Comparison of ENCODE assay signal across 19 cellular contexts in genomic region chr2:231745303-231746038, GRCh38. TPM values are rescaled to one million over a fixed set of nuclear protein-coding genes. Genes with fewer than 3 reads are reported as not detected.
DNase-seq lines count a peak whose midpoint lies in the region; ATAC-seq and TF ChIP-seq lines count a peak whose summit lies in the region.
"Had no signal": no experiment of that assay in that cellular context is flagged by ENCODE, and none has a peak within 500 bp of the region (broad histone marks: within the 10 kb centered on the region; RNA-seq: fewer than 3 reads in every experiment).

No MANE protein-coding gene starts in this region.

- H3K9ac ChIP-seq in iPS-20b (ENCODE audit: low read depth, low read length), result no peak overlapping the region
- no peak overlapping the region for H3K9ac ChIP-seq in neural progenitor cell

- H3K27ac ChIP-seq in GM23338 (ENCODE audit: low read depth), result peak overlapping the region; percentile 1; the same call in 1 of the 2 replicates
- H3K27ac ChIP-seq in iPS-20b (ENCODE audit: low read length), result no peak overlapping the region
- H3K27ac ChIP-seq in neural progenitor cell, result peak overlapping the region; percentile 80
- H3K27ac ChIP-seq: PC-9, RWPE1 had no signal

- H3K36me3 Mint-ChIP-seq in GM23338 (ENCODE audit: low read depth), result no peaks in the 10 kb centered on the region; the same call in 2 of the 3 replicates
- no peaks in the 10 kb centered on the region for H3K36me3 Mint-ChIP-seq in T-helper 17 cell (ENCODE audit: low read depth)
- peaks cover 5% of the 10 kb centered on the region for H3K36me3 Mint-ChIP-seq in neural progenitor cell
- H3K36me3 Mint-ChIP-seq in activated T-cell treated with anti-CD3 and anti-CD28 coated beads, Interleukin-2, amount 50 U/mL, for 72 hours (ENCODE audit: insufficient read depth in 2 of 2), result no peaks in the 10 kb centered on the region

- H3K4me3 Mint-ChIP-seq in GM23338, result no peak overlapping the region
- no peak overlapping the region for H3K4me3 Mint-ChIP-seq in T-helper 17 cell
- H3K4me3 Mint-ChIP-seq in neural progenitor cell, result peak overlapping the region; percentile 17
- H3K4me3 Mint-ChIP-seq in activated T-cell treated with anti-CD3 and anti-CD28 coated beads, Interleukin-2, amount 50 U/mL, for 72 hours, result no peak overlapping the region
- H3K4me3 Mint-ChIP-seq: CD8-positive, alpha-beta memory T cell had no signal

- no peaks in the 10 kb centered on the region; the same call in 1 of the 2 replicates for H3K9me2 ChIP-seq in GM23338 (ENCODE audit: insufficient read depth)

- H2AFZ ChIP-seq in GM23338 (no peak overlapping the region), neural progenitor cell (replicated peaks) (no peak overlapping the region)
- H2AFZ ChIP-seq: PC-9 had no signal

- H3F3A ChIP-seq in GM23338 (replicated peaks; ENCODE audit: low read depth) (0 out of 2 replicates have a peak, but pooled peaks cover 4% of the 10 kb centered on the region), neural progenitor cell (ENCODE audit: low read depth) (peaks cover 46% of the 10 kb centered on the region)

- H3K4me1 Mint-ChIP-seq in GM23338, result peaks cover 14% of the 10 kb centered on the region
- peaks cover 9% of the 10 kb centered on the region for H3K4me1 Mint-ChIP-seq in T-helper 17 cell
- H3K4me1 Mint-ChIP-seq in neural progenitor cell, result peaks cover 48% of the 10 kb centered on the region
- no peaks in the 10 kb centered on the region for H3K4me1 Mint-ChIP-seq in activated T-cell treated with anti-CD3 and anti-CD28 coated beads, Interleukin-2, amount 50 U/mL, for 72 hours (ENCODE audit: low read depth)
- H3K4me1 Mint-ChIP-seq: CD8-positive, alpha-beta memory T cell had no signal

- TF ChIP-seq CTCF in GM23338 (conservative IDR thresholded peaks at IDR 0.05; ENCODE audit: low read depth in 2 of 2) (no peak), neural progenitor cell (IDR thresholded peaks at IDR 0.05) (no peak)

- H3K4me2 ChIP-seq in GM23338 (peak overlapping the region; percentile 5; the same call in 1 of the 2 replicates), neural progenitor cell (peak overlapping the region; percentile 77)
- H3K4me2 ChIP-seq: PC-9 had no signal

- intact Hi-C loops in sciatic nerve (cut with DNase I), result no loop called here

- H3K36me3 ChIP-seq in GM23338 (ENCODE audit: insufficient read depth) (no peaks in the 10 kb centered on the region), iPS-20b (ENCODE audit: insufficient read depth, low read depth, low read length) (no peaks in the 10 kb centered on the region), neural progenitor cell (no peaks in the 10 kb centered on the region)

- DNase-seq in GM23338 (ENCODE audit: low spot score) (peak; percentile 60), T-helper 17 cell (no peak), neural progenitor cell (ENCODE audit: low spot score) (peak; percentile 81), NCI-H2107 treated with DMSO at 0.1 percent for 48 hours (lab: John Stamatoyannopoulos, UW; ENCODE audit: unreplicated experiment) (no peak), sciatic nerve (ENCODE audit: low spot score) (no peak)
- no peak for DNase-seq in activated T-cell treated with anti-CD3 and anti-CD28 coated beads, Interleukin-2, amount 50 U/mL, for 72 hours
- DNase-seq: C1 segment of cervical spinal cord; CD8-positive, alpha-beta memory T cell; DMS79; KG1; NCI-H1105 treated with DMSO at 0.1 percent for 48 hours; NCI-H1694 treated with DMSO at 0.1 percent for 48 hours; NCI-H226; NCI-H524; PC-9; SIG-M5 had no signal

- H3K27ac Mint-ChIP-seq in GM23338 (no peak overlapping the region), T-helper 17 cell (peak overlapping the region; percentile 51), neural progenitor cell (peak overlapping the region; percentile 21)
- H3K27ac Mint-ChIP-seq in activated T-cell treated with anti-CD3 and anti-CD28 coated beads, Interleukin-2, amount 50 U/mL, for 72 hours, result no peak overlapping the region
- H3K27ac Mint-ChIP-seq: CD8-positive, alpha-beta memory T cell had no signal

- H3K4me3 ChIP-seq in GM23338, result no peak overlapping the region
- peak overlapping the region; percentile 19; the same call in 1 of the 2 replicates for H3K4me3 ChIP-seq in iPS-20b (ENCODE audit: low read length)
- H3K4me3 ChIP-seq in neural progenitor cell, result peak overlapping the region; percentile 32
- H3K4me3 ChIP-seq: PC-9 had no signal

- H3K27me3 ChIP-seq in GM23338 (ENCODE audit: insufficient read depth) (no peaks in the 10 kb centered on the region), iPS-20b (ENCODE audit: insufficient read depth, low read length) (no peaks in the 10 kb centered on the region), neural progenitor cell (no peaks in the 10 kb centered on the region)

- ATAC-seq in GM23338 (peak; percentile 92), T-helper 17 cell (no peak), GM21737 (IDR thresholded peaks at IDR 0.05; ENCODE audit: unreplicated experiment) (no peak), sciatic nerve (no peak)
- ATAC-seq in activated T-cell treated with anti-CD3 and anti-CD28 coated beads, Interleukin-2, amount 50 U/mL, for 72 hours (replicated peaks in 1 of 2), result no peak

- H3K4me1 ChIP-seq in GM23338 (ENCODE audit: insufficient read depth), result peaks cover 6% of the 10 kb centered on the region
- H3K4me1 ChIP-seq in iPS-20b (ENCODE audit: insufficient read depth, low read length), result peaks cover 10% of the 10 kb centered on the region; the same call in 1 of the 2 replicates
- peaks cover 43% of the 10 kb centered on the region for H3K4me1 ChIP-seq in neural progenitor cell

- peaks cover 3% of the 10 kb centered on the region for H3K27me3 Mint-ChIP-seq in GM23338 (ENCODE audit: insufficient read depth, low read depth, poor library complexity)
- H3K27me3 Mint-ChIP-seq in T-helper 17 cell, result no peaks in the 10 kb centered on the region
- no peaks in the 10 kb centered on the region for H3K27me3 Mint-ChIP-seq in neural progenitor cell (ENCODE audit: insufficient read depth, low read depth)
- H3K27me3 Mint-ChIP-seq in activated T-cell treated with anti-CD3 and anti-CD28 coated beads, Interleukin-2, amount 50 U/mL, for 72 hours (ENCODE audit: low read depth), result no peaks in the 10 kb centered on the region
- H3K27me3 Mint-ChIP-seq: CD8-positive, alpha-beta memory T cell had no signal

- H3K79me2 ChIP-seq in GM23338 (replicated peaks; ENCODE audit: insufficient read depth), result no peaks in the 10 kb centered on the region
- H3K79me2 ChIP-seq in neural progenitor cell (ENCODE audit: low read depth), result no peaks in the 10 kb centered on the region

- H3K9me3 ChIP-seq in T-helper 17 cell (ENCODE audit: control insufficient read depth, low read length, poor library complexity, severe bottlenecking) (no peaks in the 10 kb centered on the region), iPS-20b (ENCODE audit: insufficient read depth, low read depth, low read length) (no peaks in the 10 kb centered on the region), neural progenitor cell (ENCODE audit: low read depth) (no peaks in the 10 kb centered on the region)

- H3K9me3 Mint-ChIP-seq in GM23338 (no peaks in the 10 kb centered on the region), neural progenitor cell (peaks cover 4% of the 10 kb centered on the region)
- H3K9me3 Mint-ChIP-seq in activated T-cell treated with anti-CD3 and anti-CD28 coated beads, Interleukin-2, amount 50 U/mL, for 72 hours, result no peaks in the 10 kb centered on the region
- H3K9me3 Mint-ChIP-seq: CD8-positive, alpha-beta memory T cell had no signal

- H4K20me1 ChIP-seq in GM23338 (replicated peaks; ENCODE audit: insufficient read depth), result no peaks in the 10 kb centered on the region
- peaks cover 3% of the 10 kb centered on the region for H4K20me1 ChIP-seq in neural progenitor cell (ENCODE audit: low read depth)

TF ChIP-seq in GM23338, 12 proteins besides CTCF, POLR2A, EP300 and RAD21 (continues in another document):
- TF ChIP-seq ETS1 (IDR thresholded peaks at IDR 0.05) (no peak), ZNF114 (CRISPR knock-in tag; IDR thresholded peaks at IDR 0.05) (no peak), NANOG (IDR thresholded peaks at IDR 0.05; ENCODE audit: borderline replicate concordance) (no peak)

RNA-seq across cellular contexts. Expression of gene PDE6D, which starts 35.6 kb away (rescaled TPM):
- total RNA-seq in GM23338 (2014; rRNA removed; shearing (Covaris generic)), result 35.2 and 50.3 TPM in 2 replicates
- polyA plus RNA-seq in GM23338 (2016; fragmentation: Nextera tagmentation; extraction: Ambion mirVana), result 54.5 and 55.6 TPM in 2 replicates
- total RNA-seq in T-helper 17 cell (10 to 100 TPM; 19.3 to 21.6 TPM), neural progenitor cell (ENCODE audit: low replicate concordance) (44.1 and 52.6 TPM in 2 replicates), sciatic nerve (20.9 TPM)
- total RNA-seq in activated T-cell treated with anti-CD3 and anti-CD28 coated beads, Interleukin-2, amount 50 U/mL, for 72 hours, result 10 to 100 TPM; 37.8 to 45.0 TPM

RNA-seq across cellular contexts. Expression of gene PTMA, which starts 37.1 kb away (rescaled TPM):
- 1,861 and 2,007 TPM in 2 replicates for total RNA-seq in GM23338 (2014; rRNA removed; shearing (Covaris generic))
- polyA plus RNA-seq in GM23338 (2016; fragmentation: Nextera tagmentation; extraction: Ambion mirVana), result 8,990 and 10,188 TPM in 2 replicates
- 1,000 to 10,000 TPM; 1,121 to 1,256 TPM for total RNA-seq in T-helper 17 cell
- total RNA-seq in neural progenitor cell (ENCODE audit: low replicate concordance), result 1,850 and 2,102 TPM in 2 replicates
- 1,000 to 10,000 TPM; 1,057 to 1,154 TPM for total RNA-seq in activated T-cell treated with anti-CD3 and anti-CD28 coated beads, Interleukin-2, amount 50 U/mL, for 72 hours
- 779 TPM for total RNA-seq in sciatic nerve

RNA-seq across cellular contexts. Expression of gene COPS7B, which starts 40.8 kb away (rescaled TPM):
- 61.6 and 63.7 TPM in 2 replicates for total RNA-seq in GM23338 (2014; rRNA removed; shearing (Covaris generic))
- polyA plus RNA-seq in GM23338 (2016; fragmentation: Nextera tagmentation; extraction: Ambion mirVana), result 40.9 and 44.9 TPM in 2 replicates
- total RNA-seq in T-helper 17 cell, result 10 to 100 TPM; 38.9 to 46.4 TPM
- 56.1 and 63.3 TPM in 2 replicates for total RNA-seq in neural progenitor cell (ENCODE audit: low replicate concordance)
- total RNA-seq in activated T-cell treated with anti-CD3 and anti-CD28 coated beads, Interleukin-2, amount 50 U/mL, for 72 hours, result 10 to 100 TPM; 44.6 to 54.5 TPM
- 39.4 TPM for total RNA-seq in sciatic nerve

Comparison
In these comparisons a context has a peak if more than half of its experiments do, and no peak if none do; other contexts are left out.
1. DNase-seq: peak in GM23338 (single experiment) and neural progenitor cell (single experiment); none in T-helper 17 cell (0 of 3), activated T-cell treated with anti-CD3 and anti-CD28 coated beads, Interleukin-2, amount 50 U/mL, for 72 hours (0 of 2), NCI-H2107 treated with DMSO at 0.1 percent for 48 hours (single experiment) and sciatic nerve (single experiment).
2. H3K27ac Mint-ChIP-seq: peak in T-helper 17 cell (single experiment) and neural progenitor cell (single experiment); none in GM23338 (single experiment) and activated T-cell treated with anti-CD3 and anti-CD28 coated beads, Interleukin-2, amount 50 U/mL, for 72 hours (single experiment).